Comparison of ENCODE assay signal across 8 cellular contexts in genomic region chr11:2700415-2701211, GRCh38. TPM values are rescaled to one million over a fixed set of nuclear protein-coding genes. Genes with fewer than 3 reads are reported as not detected.
DNase-seq lines count a peak whose midpoint lies in the region; ATAC-seq and TF ChIP-seq lines count a peak whose summit lies in the region.

No MANE protein-coding gene starts in this region.

- CTCF ChIA-PET in activated CD4-positive, alpha-beta T cell treated with anti-CD3 and anti-CD28 coated beads, Interleukin-2, amount 10 ng/mL, durations not matched to agents 7 days and 5 days (lab: Charles Lee), result no interaction called here

- H3K27me3 ChIP-seq in BLaER1, result no peaks in the 10 kb centered on the region
- no peaks in the 10 kb centered on the region for H3K27me3 ChIP-seq in esophagus squamous epithelium
- no peaks in the 10 kb centered on the region for H3K27me3 ChIP-seq in muscle layer of duodenum (ENCODE audit: low read depth, low read length)
- H3K27me3 ChIP-seq in tibial nerve, result no peaks in the 10 kb centered on the region

- H3K27ac Mint-ChIP-seq in activated CD4-positive, alpha-beta T cell treated with anti-CD3 and anti-CD28 coated beads, Interleukin-2, amount 10 ng/mL, durations not matched to agents 7 days and 5 days, result peak overlapping the region; percentile 85

- peak overlapping the region; percentile 88 for H3K27ac ChIP-seq in BLaER1
- peak overlapping the region; percentile 88 to 94 (median 90) for H3K27ac ChIP-seq in esophagus squamous epithelium
- peak overlapping the region; percentile 60 for H3K27ac ChIP-seq in muscle layer of duodenum (ENCODE audit: low read length)
- peak overlapping the region; percentile 76 to 97 (median 92) for H3K27ac ChIP-seq in tibial nerve

- H3K4me1 ChIP-seq in BLaER1, result peaks cover 82% of the 10 kb centered on the region
- H3K4me1 ChIP-seq in esophagus squamous epithelium, result peaks cover 0 to 39% (median 0%) of the 10 kb centered on the region in 3 donors
- peaks cover 0 to 17% of the 10 kb centered on the region in 2 donors for H3K4me1 ChIP-seq in muscle layer of duodenum (ENCODE audit: control insufficient read depth in 1 of 2, insufficient read depth in 2 of 2, low read length in 2 of 2)
- peaks cover 0 to 42% (median 5%) of the 10 kb centered on the region in 4 donors for H3K4me1 ChIP-seq in tibial nerve

- H3K4me3 ChIP-seq in BLaER1 (peak overlapping the region; percentile 81), esophagus squamous epithelium (peak overlapping the region; percentile 54 to 83 (median 76)), muscle layer of duodenum (ENCODE audit: low read depth in 1 of 2, low read length in 2 of 2) (peak overlapping the region; percentile 7 to 68), tibial nerve (peak overlapping the region; percentile 55 to 80 (median 72))

- TF ChIP-seq POLR2A in esophagus squamous epithelium (IDR thresholded peaks at IDR 0.05), result peak in 1 of 4 donors; percentile 72
- TF ChIP-seq POLR2A in tibial nerve (IDR thresholded peaks at IDR 0.05), result peak; percentile 12 to 39

- peaks cover 5% of the 10 kb centered on the region for H3K27me3 Mint-ChIP-seq in activated CD4-positive, alpha-beta T cell treated with anti-CD3 and anti-CD28 coated beads, Interleukin-2, amount 10 ng/mL, durations not matched to agents 7 days and 5 days

- H3K4me3 Mint-ChIP-seq in activated CD4-positive, alpha-beta T cell treated with anti-CD3 and anti-CD28 coated beads, Interleukin-2, amount 10 ng/mL, durations not matched to agents 7 days and 5 days, result peak overlapping the region; percentile 77

- ATAC-seq in GM19035 (IDR thresholded peaks at IDR 0.05; ENCODE audit: unreplicated experiment) (peak; percentile 50), GM18909 (IDR thresholded peaks at IDR 0.05; ENCODE audit: poor library complexity, unreplicated experiment) (no peak)

- peak; percentile 73 for DNase-seq in HuH-7.5 (ENCODE audit: low spot score)
- peak; percentile 32 for DNase-seq in activated CD4-positive, alpha-beta T cell treated with anti-CD3 and anti-CD28 coated beads, Interleukin-2, amount 10 ng/mL, durations not matched to agents 7 days and 5 days
- no peak for DNase-seq in esophagus squamous epithelium (lab: John Stamatoyannopoulos, UW)
- peak; percentile 47 to 60 for DNase-seq in tibial nerve (ENCODE audit: low spot score in 2 of 2)

- intact Hi-C loops in esophagus squamous epithelium (cut with DNase I), result no loop called here

- peaks cover 41% of the 10 kb centered on the region for H4K20me1 ChIP-seq in BLaER1

- peaks cover under 1% of the 10 kb centered on the region for H3K9me3 Mint-ChIP-seq in activated CD4-positive, alpha-beta T cell treated with anti-CD3 and anti-CD28 coated beads, Interleukin-2, amount 10 ng/mL, durations not matched to agents 7 days and 5 days

- peak overlapping the region; percentile 79 for H3K9ac ChIP-seq in BLaER1

- peaks cover 9% of the 10 kb centered on the region for H3K36me3 Mint-ChIP-seq in activated CD4-positive, alpha-beta T cell treated with anti-CD3 and anti-CD28 coated beads, Interleukin-2, amount 10 ng/mL, durations not matched to agents 7 days and 5 days (ENCODE audit: low read depth)

- TF ChIP-seq EP300 in tibial nerve (IDR thresholded peaks at IDR 0.05), result no peak

- WGBS in esophagus squamous epithelium, 2 donors, result 48 to 51% methylated on average over 4 to 9 of the region's 52 CpGs
- WGBS in tibial nerve, 2 donors, result 18 to 33% methylated on average over 25 to 51 of the region's 52 CpGs

- H3K4me2 ChIP-seq in BLaER1, result peak overlapping the region; percentile 94

- no peak for TF ChIP-seq CTCF in esophagus squamous epithelium (IDR thresholded peaks at IDR 0.05)
- no peak for TF ChIP-seq CTCF in tibial nerve (IDR thresholded peaks at IDR 0.05)

- H3K36me3 ChIP-seq in BLaER1 (no peaks in the 10 kb centered on the region), esophagus squamous epithelium (no peaks in the 10 kb centered on the region), muscle layer of duodenum (ENCODE audit: control insufficient read depth in 1 of 2, insufficient read depth in 2 of 2, low read length in 2 of 2) (no peaks in the 10 kb centered on the region), tibial nerve (no peaks in the 10 kb centered on the region)

- H3K9me3 ChIP-seq in BLaER1 (peaks cover 22% of the 10 kb centered on the region), esophagus squamous epithelium (no peaks in the 10 kb centered on the region), muscle layer of duodenum (ENCODE audit: control insufficient read depth in 1 of 2, low read length in 2 of 2) (no peaks in the 10 kb centered on the region), tibial nerve (no peaks in the 10 kb centered on the region)

- H3K4me1 Mint-ChIP-seq in activated CD4-positive, alpha-beta T cell treated with anti-CD3 and anti-CD28 coated beads, Interleukin-2, amount 10 ng/mL, durations not matched to agents 7 days and 5 days, result peaks cover 9% of the 10 kb centered on the region

- POLR2A ChIA-PET in activated CD4-positive, alpha-beta T cell treated with anti-CD3 and anti-CD28 coated beads, Interleukin-2, amount 10 ng/mL, durations not matched to agents 7 days and 5 days (lab: Charles Lee), result no interaction called here

RNA-seq across cellular contexts. Expression of gene KCNQ1OT1, which starts 0.8 kb away (rescaled TPM):
- under 1 TPM; 0.19 to 0.22 TPM for total RNA-seq in activated CD4-positive, alpha-beta T cell treated with anti-CD3 and anti-CD28 coated beads, Interleukin-2, amount 10 ng/mL, durations not matched to agents 7 days and 5 days
- 1 to 10 TPM in 2 of 4 donors, under 1 TPM in 2; 0.21 to 1.9 (median 1.2) TPM for total RNA-seq in esophagus squamous epithelium
- total RNA-seq in tibial nerve, result 1 to 10 TPM; 6.3 to 8.0 (median 7.7) TPM
